8 cellular contexts compared by ENCODE assay signal in genomic region chr22:20238567-20239062, GRCh38. TPM values are rescaled to one million over a fixed set of nuclear protein-coding genes. Genes with fewer than 3 reads are reported as not detected.
DNase-seq lines count a peak whose midpoint lies in the region; ATAC-seq and TF ChIP-seq lines count a peak whose summit lies in the region.

No MANE protein-coding gene starts in this region.

- H3K4me3 ChIP-seq in GM06990 (replicated peaks; ENCODE audit: low read depth, low read length) (no peak overlapping the region), RWPE2 (ENCODE audit: severe bottlenecking) (no peak overlapping the region), adrenal gland (no peak overlapping the region)

- no peaks in the 10 kb centered on the region for H3K9me3 Mint-ChIP-seq in immature natural killer cell

- H3K4me3 Mint-ChIP-seq in immature natural killer cell = peak overlapping the region; percentile 38 to 63 (median 51)

- H3K27ac ChIP-seq in RWPE2 (ENCODE audit: poor library complexity, severe bottlenecking) (no peak overlapping the region), adrenal gland (peak overlapping the region in 1 of 5 donors; percentile 22)

- WGBS in adrenal gland, 4 donors = 77 to 89% (median 77%) methylated on average over 2 to 8 of the region's 8 CpGs

- H3K36me3 Mint-ChIP-seq in immature natural killer cell = no peaks in the 10 kb centered on the region

- ATAC-seq in HG03175 (IDR thresholded peaks at IDR 0.05; ENCODE audit: unreplicated experiment) (peak; percentile 65), RWPE2 (ENCODE audit: low read depth) (peak; percentile 63), HG02870 (IDR thresholded peaks at IDR 0.05; ENCODE audit: unreplicated experiment) (no peak)

- peaks cover 5 to 37% of the 10 kb centered on the region in 2 donors for H3K4me1 Mint-ChIP-seq in immature natural killer cell

- no peaks in the 10 kb centered on the region; the same call in 1 of the 2 replicates for H3K27me3 ChIP-seq in GM06990 (replicated peaks; ENCODE audit: control insufficient read depth, insufficient read depth, low read length)
- H3K27me3 ChIP-seq in RWPE2 (ENCODE audit: insufficient read depth, poor library complexity, severe bottlenecking) = no peaks in the 10 kb centered on the region
- H3K27me3 ChIP-seq in adrenal gland = no peaks in the 10 kb centered on the region

- no peaks in the 10 kb centered on the region for H3K36me3 ChIP-seq in GM06990 (ENCODE audit: control insufficient read depth, insufficient read depth, low read length)
- peaks cover 9% of the 10 kb centered on the region; the same call in 1 of the 2 replicates for H3K36me3 ChIP-seq in RWPE2 (ENCODE audit: low read depth)
- no peaks in the 10 kb centered on the region for H3K36me3 ChIP-seq in adrenal gland (replicated peaks in 1 of 2)

- H3K4me1 ChIP-seq in RWPE2 (ENCODE audit: insufficient read depth, poor library complexity, severe bottlenecking) = no peaks in the 10 kb centered on the region
- no peaks in the 10 kb centered on the region for H3K4me1 ChIP-seq in adrenal gland (replicated peaks in 1 of 2)

- H3K9me3 ChIP-seq in RWPE2 (ENCODE audit: severe bottlenecking) = no peaks in the 10 kb centered on the region
- no peaks in the 10 kb centered on the region for H3K9me3 ChIP-seq in adrenal gland (replicated peaks in 1 of 3)

- intact Hi-C loops in adrenal gland (cut with DNase I) = no loop called here

- peak; percentile 82 for TF ChIP-seq CTCF in GM06990 (IDR thresholded peaks at IDR 0.05; ENCODE audit: insufficient read depth, low read length, poor library complexity, severe bottlenecking)
- TF ChIP-seq CTCF in RWPE2 (IDR thresholded peaks at IDR 0.05; ENCODE audit: poor library complexity, severe bottlenecking) = peak; percentile 46
- peak in 4 of 6 experiments; percentile 21 to 33 (median 25) for TF ChIP-seq CTCF in adrenal gland (IDR thresholded peaks at IDR 0.05)

- no peak for TF ChIP-seq POLR2A in adrenal gland (IDR thresholded peaks at IDR 0.05)

- peak overlapping the region; percentile 66 to 90 (median 84) for H3K27ac Mint-ChIP-seq in immature natural killer cell

- H3K27me3 Mint-ChIP-seq in immature natural killer cell (ENCODE audit: low read depth in 3 of 3) = peaks cover 0 to 2% (median 0%) of the 10 kb centered on the region in 3 donors

- DNase-seq in GM06990 (ENCODE audit: extremely low read depth, insufficient read length) (peak; percentile 55), RWPE2 (ENCODE audit: low spot score) (no peak), adrenal gland (peak in 2 of 7 donors; percentile 26 to 27), immature natural killer cell (peak; percentile 55 to 57 (median 57)), NCI-H2107 (lab: John Stamatoyannopoulos, UW) (no peak)
- DNase-seq in stimulated activated CD8-positive, alpha-beta memory T cell treated with anti-CD3 and anti-CD28 coated beads, Interleukin-4, amount 100 ng/mL, for 48 hours = peak; percentile 78

RNA-seq across cellular contexts. Expression of gene RTN4R, which starts 29.5 kb away (rescaled TPM):
- 10 to 100 TPM in 1 of 8 donors, 1 to 10 TPM in 5, under 1 TPM in 2; 0.35 to 18.8 (median 1.4) TPM for total RNA-seq in adrenal gland
- polyA plus RNA-seq in adrenal gland (1 to 10 TPM in 2 of 3 donors, under 1 TPM in 1; 0.35 to 1.9 (median 1.1) TPM), immature natural killer cell (1 to 10 TPM; 1.1 to 3.9 (median 2.2) TPM)

Comparison
In these comparisons a context has a peak if more than half of its experiments do, and no peak if none do; other contexts are left out.
1. DNase-seq: peak in GM06990 (single experiment), immature natural killer cell (3 of 3) and stimulated activated CD8-positive, alpha-beta memory T cell treated with anti-CD3 and anti-CD28 coated beads, Interleukin-4, amount 100 ng/mL, for 48 hours (single experiment); none in RWPE2 (single experiment) and NCI-H2107 (single experiment).
2. CTCF ChIP-seq: peak in every context shown above with its lines; median percentile 82 in GM06990; 46 in RWPE2; 25 in adrenal gland.